1 cellular context compared by ENCODE assay signal in genomic region chr7:30886608-30887011, GRCh38.
TF ChIP-seq lines count a peak whose summit lies in the region.

No MANE protein-coding gene starts in this region.

TF ChIP-seq in H1, 55 proteins besides CTCF, POLR2A, EP300 and RAD21:
- TF ChIP-seq E2F6 (IDR thresholded peaks at IDR 0.05), result no peak
- TF ChIP-seq PHF8 (conservative IDR thresholded peaks at IDR 0.05; ENCODE audit: low read depth, low read length), result no peak
- no peak for TF ChIP-seq SRF (IDR thresholded peaks at IDR 0.05; ENCODE audit: low read depth, low read length)
